1 cellular context compared by ENCODE assay signal in the genomic region with DNA sequence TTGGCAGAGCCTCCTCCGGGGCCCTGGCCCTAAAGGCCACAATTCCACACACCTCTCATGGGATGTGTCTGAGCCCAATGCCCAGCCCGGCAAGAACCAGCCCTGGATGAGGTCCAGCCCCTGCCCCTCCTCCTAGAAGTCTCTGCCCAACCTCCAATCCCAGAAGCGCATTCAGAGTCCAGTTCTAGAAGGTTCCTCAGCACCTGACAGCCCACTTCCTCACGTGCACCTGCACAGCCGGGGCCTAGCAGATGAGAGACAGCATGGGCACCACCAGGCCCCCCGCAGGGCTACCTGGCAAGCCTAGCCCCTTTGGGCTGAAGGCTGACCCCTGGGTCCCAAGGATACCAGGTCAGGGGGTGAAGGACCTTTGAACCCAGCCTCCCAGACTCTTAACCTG.
TF ChIP-seq lines count a peak whose summit lies in the region.

No MANE protein-coding gene starts in this region.

TF ChIP-seq in IMR-90, 13 proteins besides CTCF, POLR2A, EP300 and RAD21:
- TF ChIP-seq SMC3 (IDR thresholded peaks at IDR 0.05; ENCODE audit: low read depth, low read length) (no peak), MXI1 (IDR thresholded peaks at IDR 0.05; ENCODE audit: borderline replicate concordance, low read depth, low read length) (no peak), MAFK (IDR thresholded peaks at IDR 0.05; ENCODE audit: low read depth, low read length) (no peak), BHLHE40 (IDR thresholded peaks at IDR 0.05; ENCODE audit: low read depth, low read length) (no peak), CHD1 (IDR thresholded peaks at IDR 0.05; ENCODE audit: low read depth, low read length) (no peak), MAZ (IDR thresholded peaks at IDR 0.05; ENCODE audit: borderline replicate concordance, low read depth, low read length) (no peak)
TF ChIP-seq in IMR-90: peak in this region for 0.
